In genomic region chr16:56741399-56741798, GRCh38 we compare ENCODE assay signal across 29 cellular contexts.
"Had no signal": no experiment of that assay in that cellular context is flagged by ENCODE, and none has a peak within 500 bp of the region (broad histone marks: within the 10 kb centered on the region; RNA-seq: fewer than 3 reads in every experiment).

No MANE protein-coding gene starts in this region.

- H3K27me3 Mint-ChIP-seq: activated CD4-positive, alpha-beta T cell treated with anti-CD3 and anti-CD28 coated beads, Interleukin-2, amount 10 ng/mL, durations not matched to agents 7 days and 5 days; activated CD8-positive, alpha-beta memory T cell treated with anti-CD3 and anti-CD28 coated beads, Interleukin-2, amount 10 ng/mL, durations not matched to agents 7 days and 5 days; activated CD8-positive, alpha-beta T cell treated with anti-CD3 and anti-CD28 coated beads for 36 hours; activated naive CD4-positive, alpha-beta T cell treated with anti-CD3 and anti-CD28 coated beads, Interleukin-2, amount 50 U/mL, for 24 hours; brain; effector memory CD8-positive, alpha-beta T cell; naive thymus-derived CD4-positive, alpha-beta T cell; stimulated activated naive CD8-positive, alpha-beta T cell treated with anti-CD3 and anti-CD28 coated beads, Interleukin-15, Interleukin-2, amounts not matched to agents 100 ng/mL and 50 ng/mL, for 24 hours had no signal

- H3K4me3 Mint-ChIP-seq: activated CD4-positive, alpha-beta T cell treated with anti-CD3 and anti-CD28 coated beads, Interleukin-2, amount 10 ng/mL, durations not matched to agents 7 days and 5 days; activated CD8-positive, alpha-beta memory T cell treated with anti-CD3 and anti-CD28 coated beads, Interleukin-2, amount 10 ng/mL, durations not matched to agents 7 days and 5 days; activated CD8-positive, alpha-beta T cell treated with anti-CD3 and anti-CD28 coated beads for 36 hours; activated naive CD4-positive, alpha-beta T cell treated with anti-CD3 and anti-CD28 coated beads, Interleukin-2, amount 50 U/mL, for 24 hours; activated T-helper 1 cell treated with anti-CD3 and anti-CD28 coated beads, Interleukin-12 subunit alpha, Interleukin-12 subunit beta, Interleukin-2, Interleukin-4 antibody, amounts not matched to agents 30 ng/mL and 10 ng/mL and 1 ng/mL, durations not matched to agents 14 hours and 24 hours and 36 hours; brain; effector memory CD8-positive, alpha-beta T cell; naive thymus-derived CD4-positive, alpha-beta T cell; neural crest cell; stimulated activated naive CD8-positive, alpha-beta T cell treated with anti-CD3 and anti-CD28 coated beads, Interleukin-15, Interleukin-2, amounts not matched to agents 100 ng/mL and 50 ng/mL, for 24 hours had no signal

- H3K9me3 Mint-ChIP-seq: activated CD4-positive, alpha-beta T cell treated with anti-CD3 and anti-CD28 coated beads, Interleukin-2, amount 10 ng/mL, durations not matched to agents 7 days and 5 days; activated CD8-positive, alpha-beta T cell treated with anti-CD3 and anti-CD28 coated beads for 36 hours; activated naive CD4-positive, alpha-beta T cell treated with anti-CD3 and anti-CD28 coated beads, Interleukin-2, amount 50 U/mL, for 24 hours; activated T-helper 1 cell treated with anti-CD3 and anti-CD28 coated beads, Interleukin-12 subunit alpha, Interleukin-12 subunit beta, Interleukin-2, Interleukin-4 antibody, amounts not matched to agents 30 ng/mL and 10 ng/mL and 1 ng/mL, durations not matched to agents 14 hours and 24 hours and 36 hours; effector memory CD8-positive, alpha-beta T cell; naive thymus-derived CD4-positive, alpha-beta T cell; stimulated activated naive CD8-positive, alpha-beta T cell treated with anti-CD3 and anti-CD28 coated beads, Interleukin-15, Interleukin-2, amounts not matched to agents 100 ng/mL and 50 ng/mL, for 24 hours had no signal

- H3K27ac Mint-ChIP-seq: activated CD4-positive, alpha-beta T cell treated with anti-CD3 and anti-CD28 coated beads, Interleukin-2, amount 10 ng/mL, durations not matched to agents 7 days and 5 days; activated CD8-positive, alpha-beta memory T cell treated with anti-CD3 and anti-CD28 coated beads, Interleukin-2, amount 10 ng/mL, durations not matched to agents 7 days and 5 days; activated CD8-positive, alpha-beta T cell treated with anti-CD3 and anti-CD28 coated beads for 36 hours; activated naive CD4-positive, alpha-beta T cell treated with anti-CD3 and anti-CD28 coated beads, Interleukin-2, amount 50 U/mL, for 24 hours; activated T-helper 1 cell treated with anti-CD3 and anti-CD28 coated beads, Interleukin-12 subunit alpha, Interleukin-12 subunit beta, Interleukin-2, Interleukin-4 antibody, amounts not matched to agents 30 ng/mL and 10 ng/mL and 1 ng/mL, durations not matched to agents 14 hours and 24 hours and 36 hours; effector memory CD8-positive, alpha-beta T cell; stimulated activated naive CD8-positive, alpha-beta T cell treated with anti-CD3 and anti-CD28 coated beads, Interleukin-15, Interleukin-2, amounts not matched to agents 100 ng/mL and 50 ng/mL, for 24 hours had no signal

- H3K9me3 ChIP-seq: esophagus muscularis mucosa, gastroesophageal sphincter, lower lobe of right lung, psoas muscle, right atrium auricular region, tibial artery had no signal

- H3K27ac ChIP-seq: lower lobe of right lung, psoas muscle, right atrium auricular region had no signal

- FAIRE-seq: colon, endothelial cell of umbilical vein, kidney had no signal

- ATAC-seq: activated CD8-positive, alpha-beta memory T cell treated with anti-CD3 and anti-CD28 coated beads, Interleukin-2, amount 10 ng/mL, durations not matched to agents 7 days and 5 days; activated CD8-positive, alpha-beta T cell treated with anti-CD3 and anti-CD28 coated beads for 36 hours; effector memory CD8-positive, alpha-beta T cell; gastroesophageal sphincter; left lobe of liver; lower lobe of right lung; naive thymus-derived CD4-positive, alpha-beta T cell; psoas muscle had no signal

- DNase-seq: activated CD4-positive, alpha-beta T cell treated with anti-CD3 and anti-CD28 coated beads, Interleukin-2, amount 10 ng/mL, durations not matched to agents 7 days and 5 days; activated CD4-positive, CD25-positive, alpha-beta regulatory T cell treated with anti-CD3 and anti-CD28 coated beads, Interleukin-2, amount 50 U/mL, for 72 hours; activated CD8-positive, alpha-beta memory T cell treated with anti-CD3 and anti-CD28 coated beads, Interleukin-2, amount 10 ng/mL, durations not matched to agents 7 days and 5 days; activated CD8-positive, alpha-beta T cell treated with anti-CD3 and anti-CD28 coated beads for 36 hours; activated gamma-delta T cell treated with Interleukin-2 at 50 U/mL for 16 hours; activated T-cell treated with anti-CD3 and anti-CD28 coated beads for 4 hours; anterior cingulate cortex; central memory CD4-positive, alpha-beta T cell; dorsolateral prefrontal cortex; effector memory CD8-positive, alpha-beta T cell; head of caudate nucleus; kidney; lower lobe of right lung; naive thymus-derived CD4-positive, alpha-beta T cell; psoas muscle; stimulated activated CD4-positive, alpha-beta T cell treated with anti-CD3 and anti-CD28 coated beads, Interleukin-12 subunit alpha, Interleukin-12 subunit beta, amount 100 ng/mL, for 4 hours; stimulated activated CD4-positive, alpha-beta T cell treated with anti-CD3 and anti-CD28 coated beads, Interleukin-4, amount 100 ng/mL, for 4 hours; tibial artery had no signal

- H3K27me3 ChIP-seq: dorsolateral prefrontal cortex, esophagus muscularis mucosa, gastroesophageal sphincter, right atrium auricular region, tibial artery had no signal

- H3K36me3 ChIP-seq: esophagus muscularis mucosa, gastroesophageal sphincter, lower lobe of right lung, right atrium auricular region, tibial artery had no signal

- H3K4me3 ChIP-seq: dorsolateral prefrontal cortex, esophagus muscularis mucosa, gastroesophageal sphincter, lower lobe of right lung, psoas muscle, right atrium auricular region, tibial artery had no signal
